ENCODE assay signal across 8 cellular contexts in genomic region chr6:27795697-27796494, GRCh38.
DNase-seq lines count a peak whose midpoint lies in the region; FAIRE-seq and TF ChIP-seq lines count a peak whose summit lies in the region.

No MANE protein-coding gene starts in this region.

- peaks cover 3% of the 10 kb centered on the region; the same call in 1 of the 2 replicates for H3K4me1 ChIP-seq in H9 (ENCODE audit: insufficient read depth, low read length)
- H3K4me1 ChIP-seq in SJSA1 (replicated peaks), result peaks cover 13% of the 10 kb centered on the region
- peaks cover 3% of the 10 kb centered on the region; the same call in 1 of the 2 replicates for H3K4me1 ChIP-seq in iPS-20b (ENCODE audit: insufficient read depth, low read length)
- H3K4me1 ChIP-seq in spleen, result peaks cover 0 to 31% (median 20%) of the 10 kb centered on the region in 6 donors

- H3K9ac ChIP-seq in H9 (ENCODE audit: extremely low read depth, insufficient read length, low read length) (peak overlapping the region; percentile 50), iPS-20b (ENCODE audit: low read depth, low read length) (no peak overlapping the region)

- H3K23me2 ChIP-seq in H9 (ENCODE audit: insufficient read length, low read depth, low read length, poor library complexity, severe bottlenecking), result peaks cover 14% of the 10 kb centered on the region

- H3K56ac ChIP-seq in H9 (ENCODE audit: insufficient read length, low read depth, low read length), result no peak overlapping the region

- no peak overlapping the region; a peak in 3 of 7 replicates for H3K27ac Mint-ChIP-seq in H9

- H4K91ac ChIP-seq in H9 (ENCODE audit: insufficient read length, low read depth, low read length), result no peak overlapping the region

- H4K8ac ChIP-seq in H9 (replicated peaks; ENCODE audit: insufficient read length, low read depth, low read length), result no peak overlapping the region

- H3K4me1 Mint-ChIP-seq in H9, result peaks cover 9 to 21% of the 10 kb centered on the region in 2 experiments

- peaks cover 2% of the 10 kb centered on the region; the same call in 1 of the 2 replicates for H3K36me3 ChIP-seq in SJSA1
- H3K36me3 ChIP-seq in iPS-20b (ENCODE audit: insufficient read depth, low read depth, low read length), result no peaks in the 10 kb centered on the region
- H3K36me3 ChIP-seq in spleen, result no peaks in the 10 kb centered on the region

- H2BK5ac ChIP-seq in H9 (ENCODE audit: insufficient read length, low read length), result no peak overlapping the region

- peak overlapping the region; percentile 64 for H4K5ac ChIP-seq in H9 (ENCODE audit: insufficient read length, low read depth, low read length)

- DNase-seq in GDM1 (lab: John Stamatoyannopoulos, UW) (peak; percentile 65), H9 (no peak), NB4 (ENCODE audit: low read depth) (peak; percentile 88), SJSA1 (ENCODE audit: low read depth in 1 of 2, low spot score in 2 of 2) (peak; percentile 61 to 94), astrocyte of the hippocampus (ENCODE audit: low read depth, low spot score) (peak; percentile 93), spleen (no peak), GM12891 (ENCODE audit: insufficient read length, low spot score) (no peak)

- H3K4ac ChIP-seq in H9 (ENCODE audit: low read depth, low read length), result no peak overlapping the region

- H3K27me3 ChIP-seq in H9 (ENCODE audit: insufficient read depth, low read length), result no peaks in the 10 kb centered on the region
- H3K27me3 ChIP-seq in SJSA1 (replicated peaks), result no peaks in the 10 kb centered on the region
- H3K27me3 ChIP-seq in iPS-20b (ENCODE audit: insufficient read depth, low read length), result no peaks in the 10 kb centered on the region
- peaks cover 0 to 14% (median 0%) of the 10 kb centered on the region in 7 donors for H3K27me3 ChIP-seq in spleen (replicated peaks in 1 of 7)

- no peak overlapping the region for H2BK20ac ChIP-seq in H9 (ENCODE audit: low read depth, low read length, poor library complexity, severe bottlenecking)

- H2AFZ ChIP-seq in H9 (ENCODE audit: low read length), result peak overlapping the region; percentile 65

- H3K27ac ChIP-seq in H9 (ENCODE audit: insufficient read length, low read depth, low read length) (peak overlapping the region; percentile 71), SJSA1 (no peak overlapping the region), iPS-20b (ENCODE audit: low read length) (no peak overlapping the region), spleen (no peak overlapping the region)

- no peak overlapping the region for H2BK12ac ChIP-seq in H9 (ENCODE audit: insufficient read length, low read depth, low read length)

- H2AK5ac ChIP-seq in H9 (ENCODE audit: insufficient read length, low read length), result peak overlapping the region; percentile 97

- H3K4me3 Mint-ChIP-seq in H9, result peak overlapping the region in 1 of 2 experiments; percentile 40; a peak in 3 of 5 replicates

- TF ChIP-seq CTCF in H9 (conservative IDR thresholded peaks at IDR 0.05) (peak; percentile 83), NB4 (IDR thresholded peaks at IDR 0.05; ENCODE audit: low read depth, low read length) (peak; percentile 67), spleen (IDR thresholded peaks at IDR 0.05 in 8 of 11, conservative IDR thresholded peaks at IDR 0.05 in 3 of 11) (peak; percentile 68 to 89 (median 86))

- H3K9me3 ChIP-seq in H9 (ENCODE audit: control insufficient read depth, low read depth, low read length) (no peaks in the 10 kb centered on the region), SJSA1 (replicated peaks) (no peaks in the 10 kb centered on the region), iPS-20b (ENCODE audit: insufficient read depth, low read depth, low read length) (no peaks in the 10 kb centered on the region), spleen (no peaks in the 10 kb centered on the region)

- H3K18ac ChIP-seq in H9 (ENCODE audit: insufficient read length, low read depth, low read length), result peak overlapping the region; percentile 67

- intact Hi-C loops in spleen (cut with DNase I; ENCODE audit: low total_unique reads), result no loop called here

- H3K79me1 ChIP-seq in H9 (ENCODE audit: insufficient read depth, low read depth, low read length, poor library complexity, severe bottlenecking), result no peaks in the 10 kb centered on the region

- no CpG with 5 or more reads among the region's 5 CpGs for WGBS in H9 (ENCODE audit: extremely low coverage, insufficient read length, low lambda C conversion rate)
- 5 to 10% (median 6%) methylated on average over 5 of the region's 5 CpGs for WGBS in spleen, 5 donors

- H2BK15ac ChIP-seq in H9 (ENCODE audit: low read depth, low read length), result no peak overlapping the region

- no peak overlapping the region for H3K4me3 ChIP-seq in NB4 (ENCODE audit: low read depth, low read length)
- no peak overlapping the region for H3K4me3 ChIP-seq in SJSA1
- peak overlapping the region; percentile 50 for H3K4me3 ChIP-seq in iPS-20b (ENCODE audit: low read length)
- no peak overlapping the region for H3K4me3 ChIP-seq in spleen

- peak overlapping the region; percentile 47 for H3K4me2 ChIP-seq in H9 (ENCODE audit: insufficient read depth, insufficient read length, low read length)

- no peak for TF ChIP-seq POLR2A in NB4 (IDR thresholded peaks at IDR 0.05; ENCODE audit: extremely low read depth, insufficient read length)
- TF ChIP-seq POLR2A in spleen (IDR thresholded peaks at IDR 0.05), result no peak
- no peak for TF ChIP-seq POLR2A in GM12891 (IDR thresholded peaks at IDR 0.05; ENCODE audit: low read depth, low read length)

- no peaks in the 10 kb centered on the region for H3K9me3 Mint-ChIP-seq in H9

- peaks cover 5% of the 10 kb centered on the region for H3K27me3 Mint-ChIP-seq in H9 (ENCODE audit: low read depth)

- H4K20me1 ChIP-seq in H9 (ENCODE audit: control insufficient read depth, insufficient read depth, insufficient read length), result no peaks in the 10 kb centered on the region

- H3T11ph ChIP-seq in H9 (ENCODE audit: low read length), result no peak overlapping the region

- H3K36me3 Mint-ChIP-seq in H9 (ENCODE audit: insufficient read depth in 1 of 3, low read depth in 3 of 3), result no peaks in the 10 kb centered on the region

- peak overlapping the region; percentile 79 for H3K23ac ChIP-seq in H9 (ENCODE audit: insufficient read length, low read depth, low read length)

- H3K14ac ChIP-seq in H9 (ENCODE audit: insufficient read depth, low read length), result 0 out of 2 replicates have a peak overlapping the region, but pooled peaks have one; percentile 29

- no peak overlapping the region for H2BK120ac ChIP-seq in H9 (ENCODE audit: low read depth, low read length, poor library complexity, severe bottlenecking)

- no peak for FAIRE-seq in GM12891 (lab: Jason Lieb, UNC)

- no peaks in the 10 kb centered on the region for H3K79me2 ChIP-seq in H9 (ENCODE audit: insufficient read depth, low read length)

TF ChIP-seq in GM12891, 5 proteins besides CTCF, POLR2A, EP300 and RAD21:
- TF ChIP-seq TAF1 (IDR thresholded peaks at IDR 0.05; ENCODE audit: low read depth, low read length) (no peak), POLR2AphosphoS5 (IDR thresholded peaks at IDR 0.05; ENCODE audit: low read depth, low read length) (no peak), POU2F2 (IDR thresholded peaks at IDR 0.05; ENCODE audit: low read depth, low read length) (no peak), SPI1 (IDR thresholded peaks at IDR 0.05; ENCODE audit: low read depth, low read length) (no peak), PAX5 (IDR thresholded peaks at IDR 0.05; ENCODE audit: insufficient read depth, low read length, severe bottlenecking) (no peak)

Comparison
In these comparisons a context has a peak if more than half of its experiments do, and no peak if none do; other contexts are left out.
1. DNase-seq: peak in GDM1 (single experiment), NB4 (single experiment), SJSA1 (2 of 2) and astrocyte of the hippocampus (single experiment); none in H9 (single experiment), spleen (single experiment) and GM12891 (single experiment).
2. Peak in every context shown above with its lines, with median percentiles within 50 percentile points of each other: CTCF ChIP-seq.